ENCODE assay signal across 24 cellular contexts in the genomic region with DNA sequence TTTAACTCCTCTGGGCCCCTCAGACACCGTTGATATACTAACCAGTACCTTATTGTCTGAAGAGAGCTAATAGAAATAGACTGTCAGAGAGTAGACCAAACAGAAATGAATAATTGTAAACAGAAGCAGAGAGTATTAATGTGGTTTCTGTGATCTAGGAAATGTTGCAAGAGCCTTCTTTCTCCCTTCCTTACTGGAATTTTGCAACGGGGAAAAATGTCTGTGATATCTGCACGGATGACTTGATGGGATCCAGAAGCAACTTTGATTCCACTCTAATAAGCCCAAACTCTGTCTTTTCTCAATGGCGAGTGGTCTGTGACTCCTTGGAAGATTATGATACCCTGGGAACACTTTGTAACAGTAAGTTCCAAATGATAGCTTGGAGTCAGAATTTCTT. TPM values are rescaled to one million over a fixed set of nuclear protein-coding genes. Genes with fewer than 3 reads are reported as not detected.
DNase-seq lines count a peak whose midpoint lies in the region; ATAC-seq, FAIRE-seq and TF ChIP-seq lines count a peak whose summit lies in the region.
"Had no signal": no experiment of that assay in that cellular context is flagged by ENCODE, and none has a peak within 500 bp of the region (broad histone marks: within the 10 kb centered on the region; RNA-seq: fewer than 3 reads in every experiment).

No MANE protein-coding gene starts in this region.

- intact Hi-C loops in pancreas (cut with DNase I), result no loop called here

- TF ChIP-seq CTCF in RWPE2 (IDR thresholded peaks at IDR 0.05; ENCODE audit: poor library complexity, severe bottlenecking) (no peak), fibroblast of mammary gland (conservative IDR thresholded peaks at IDR 0.05; ENCODE audit: control insufficient read depth, insufficient read depth, low read depth, low read length) (no peak), pancreas (IDR thresholded peaks at IDR 0.05) (no peak), osteocyte (IDR thresholded peaks at IDR 0.05) (no peak)

- H2AFZ ChIP-seq in GM23248, result no peak overlapping the region

- H3K27ac ChIP-seq in GM23248 (no peak overlapping the region), RWPE2 (ENCODE audit: poor library complexity, severe bottlenecking) (no peak overlapping the region), pancreas (no peak overlapping the region)

- peaks cover 18% of the 10 kb centered on the region for H3K4me1 Mint-ChIP-seq in osteocyte (ENCODE audit: unreplicated experiment)
- H3K4me1 Mint-ChIP-seq: stimulated activated memory B cell treated with anti-CD40 and anti-IgM and Interleukin-4, amounts not matched to agents 10 μg/mL and 1 μg/mL and 100 μg/mL, for 72 hours had no signal

- peak overlapping the region; percentile 29 for H3K4me2 ChIP-seq in GM23248 (ENCODE audit: unreplicated experiment)

- H3K4me3 ChIP-seq in GM23248 (no peak overlapping the region), RWPE2 (ENCODE audit: severe bottlenecking) (no peak overlapping the region), fibroblast of mammary gland (ENCODE audit: control insufficient read depth, low read depth, low read length) (no peak overlapping the region), pancreas (no peak overlapping the region)
- H3K4me3 ChIP-seq: sigmoid colon had no signal

- H4K20me1 ChIP-seq in GM23248 (ENCODE audit: insufficient read depth), result no peaks in the 10 kb centered on the region

- WGBS in GM23248 (ENCODE audit: low coverage in 1 of 2, low lambda C conversion rate in 2 of 2, missing lambda C conversion rate in 2 of 2), 2 experiments, result 15 to 25% methylated on average over 4 of the region's 4 CpGs
- WGBS in pancreas, 2 donors, result 51 to 55% methylated on average over 4 of the region's 4 CpGs

- H3K36me3 Mint-ChIP-seq in osteocyte (ENCODE audit: unreplicated experiment), result no peaks in the 10 kb centered on the region
- H3K36me3 Mint-ChIP-seq: CD14-positive monocyte; IgD-negative memory B cell; stimulated activated memory B cell treated with anti-CD40 and anti-IgM and Interleukin-4, amounts not matched to agents 10 μg/mL and 1 μg/mL and 100 μg/mL, for 72 hours had no signal

- peak; percentile 35; the same call in 1 of the 3 replicates for ATAC-seq in RWPE2 (ENCODE audit: low read depth)
- ATAC-seq in pancreas, result peak in 3 of 4 donors; percentile 31 to 58 (median 34)
- ATAC-seq in GM19035 (IDR thresholded peaks at IDR 0.05; ENCODE audit: unreplicated experiment), result no peak
- no peak for ATAC-seq in GM19467 (IDR thresholded peaks at IDR 0.05; ENCODE audit: unreplicated experiment)
- ATAC-seq: activated T-cell treated with anti-CD3 and anti-CD28 coated beads, Interleukin-2, amount 50 U/mL, for 72 hours; left colon; natural killer cell treated with Interleukin-12 subunit alpha and Interleukin-12 subunit beta and Interleukin-15 and Interleukin-18, amount 100 ng/mL, for 72 hours; stimulated activated memory B cell treated with anti-CD40 and anti-IgM and Interleukin-4, amounts not matched to agents 10 μg/mL and 1 μg/mL and 100 μg/mL, for 72 hours had no signal

- no peaks in the 10 kb centered on the region for H3K9me2 ChIP-seq in GM23248 (ENCODE audit: insufficient read depth)

- H3K79me2 ChIP-seq in GM23248 (ENCODE audit: insufficient read depth), result no peaks in the 10 kb centered on the region

- H3K4me1 ChIP-seq in GM23248 (ENCODE audit: insufficient read depth) (peaks cover 12% of the 10 kb centered on the region), RWPE2 (ENCODE audit: insufficient read depth, poor library complexity, severe bottlenecking) (no peaks in the 10 kb centered on the region), pancreas (no peaks in the 10 kb centered on the region)

- no peaks in the 10 kb centered on the region for H3K9me3 Mint-ChIP-seq in osteocyte (ENCODE audit: unreplicated experiment)
- H3K9me3 Mint-ChIP-seq: H9 had no signal

- H3K4me3 Mint-ChIP-seq in osteocyte (ENCODE audit: unreplicated experiment), result no peak overlapping the region
- H3K4me3 Mint-ChIP-seq: activated T-cell treated with anti-CD3 and anti-CD28 coated beads, Interleukin-2, amount 50 U/mL, for 72 hours; H9; IgD-negative memory B cell; natural killer cell treated with Interleukin-12 subunit alpha and Interleukin-12 subunit beta and Interleukin-15 and Interleukin-18, amount 100 ng/mL, for 72 hours; stimulated activated memory B cell treated with anti-CD40 and anti-IgM and Interleukin-4, amounts not matched to agents 10 μg/mL and 1 μg/mL and 100 μg/mL, for 72 hours had no signal

- no peak overlapping the region for H3K27ac Mint-ChIP-seq in osteocyte (ENCODE audit: unreplicated experiment)
- H3K27ac Mint-ChIP-seq: activated T-cell treated with anti-CD3 and anti-CD28 coated beads, Interleukin-2, amount 50 U/mL, for 72 hours; CD14-positive monocyte; H9; IgD-negative memory B cell; natural killer cell treated with Interleukin-12 subunit alpha and Interleukin-12 subunit beta and Interleukin-15 and Interleukin-18, amount 100 ng/mL, for 72 hours; stimulated activated memory B cell treated with anti-CD40 and anti-IgM and Interleukin-4, amounts not matched to agents 10 μg/mL and 1 μg/mL and 100 μg/mL, for 72 hours had no signal

- no peaks in the 10 kb centered on the region for H3K36me3 ChIP-seq in GM23248 (ENCODE audit: low read depth)
- H3K36me3 ChIP-seq in RWPE2 (ENCODE audit: low read depth), result no peaks in the 10 kb centered on the region
- no peaks in the 10 kb centered on the region for H3K36me3 ChIP-seq in pancreas
- H3K36me3 ChIP-seq: sigmoid colon had no signal

- no peaks in the 10 kb centered on the region; the same call in 1 of the 2 replicates for H3F3A ChIP-seq in GM23248 (ENCODE audit: insufficient read depth)

- H3K27me3 ChIP-seq in GM23248 (replicated peaks; ENCODE audit: insufficient read depth), result no peaks in the 10 kb centered on the region
- no peaks in the 10 kb centered on the region for H3K27me3 ChIP-seq in RWPE2 (ENCODE audit: insufficient read depth, poor library complexity, severe bottlenecking)
- H3K27me3 ChIP-seq in pancreas, result no peaks in the 10 kb centered on the region
- H3K27me3 ChIP-seq: sigmoid colon had no signal

- no peak for FAIRE-seq in pancreas (lab: Jason Lieb, UNC)
- FAIRE-seq: G401.6, GM18507, urothelium cell line had no signal

- in situ Hi-C loops in GM23248 (cut with MboI), result no loop called here

- DNase-seq in GM23248, result peak; percentile 55
- no peak for DNase-seq in RWPE2 (ENCODE audit: low spot score)
- DNase-seq in fibroblast of mammary gland (ENCODE audit: low read depth), result peak; percentile 61
- DNase-seq in pancreas, result no peak
- DNase-seq in DMS114 treated with DMSO at 0.1 percent for 48 hours (lab: John Stamatoyannopoulos, UW; ENCODE audit: unreplicated experiment), result no peak
- no peak for DNase-seq in osteocyte (ENCODE audit: extremely low spot score, unreplicated experiment)
- DNase-seq: activated CD4-positive, alpha-beta T cell treated with anti-CD3 and anti-CD28 coated beads, Interleukin-2, amount 50 U/mL, for 4 hours; activated T-cell treated with anti-CD3 and anti-CD28 coated beads, Interleukin-2, amount 50 U/mL, for 72 hours; amniotic stem cell; H9; left colon; NCI-H1436 treated with DMSO at 0.1 percent for 48 hours; NCI-H524 treated with DMSO at 0.1 percent for 48 hours; sigmoid colon; T1000 had no signal

- no peaks in the 10 kb centered on the region for H3K27me3 Mint-ChIP-seq in osteocyte (ENCODE audit: unreplicated experiment)
- H3K27me3 Mint-ChIP-seq: IgD-negative memory B cell; natural killer cell treated with Interleukin-12 subunit alpha and Interleukin-12 subunit beta and Interleukin-15 and Interleukin-18, amount 100 ng/mL, for 72 hours; stimulated activated memory B cell treated with anti-CD40 and anti-IgM and Interleukin-4, amounts not matched to agents 10 μg/mL and 1 μg/mL and 100 μg/mL, for 72 hours had no signal

- H3K9ac ChIP-seq in GM23248, result no peak overlapping the region

- no peaks in the 10 kb centered on the region for H3K9me3 ChIP-seq in GM23248 (ENCODE audit: low read depth)
- H3K9me3 ChIP-seq in RWPE2 (ENCODE audit: severe bottlenecking), result no peaks in the 10 kb centered on the region
- no peaks in the 10 kb centered on the region for H3K9me3 ChIP-seq in pancreas
- H3K9me3 ChIP-seq: sigmoid colon had no signal

RNA-seq across cellular contexts. Expression of gene TYRP1, which starts 5.1 kb away (rescaled TPM):
- not detected in 2 replicates for total RNA-seq in GM23248 (2014; rRNA removed; shearing (Covaris generic))
- polyA plus RNA-seq in GM23248 (2016; fragmentation: Nextera tagmentation; extraction: Ambion mirVana), result not detected in 2 replicates
- under 1 TPM in 1 of 6 donors, not detected in 5; 0.14 TPM for total RNA-seq in pancreas
- under 1 TPM in 1 of 2 donors, not detected in 1; 0.23 TPM for polyA plus RNA-seq in pancreas
- total RNA-seq in osteocyte, result not detected in 2 replicates
- total RNA-seq: activated T-cell treated with anti-CD3 and anti-CD28 coated beads, Interleukin-2, amount 50 U/mL, for 72 hours; H9; natural killer cell treated with Interleukin-12 subunit alpha and Interleukin-12 subunit beta and Interleukin-15 and Interleukin-18, amount 100 ng/mL, for 72 hours had no signal
- polyA plus RNA-seq: CD14-positive monocyte, IgD-negative memory B cell had no signal

Comparison
In these comparisons a context has a peak if more than half of its experiments do, and no peak if none do; other contexts are left out.
1. DNase-seq: peak in GM23248 (single experiment) and fibroblast of mammary gland (single experiment); none in RWPE2 (single experiment), pancreas (0 of 6), DMS114 treated with DMSO at 0.1 percent for 48 hours (single experiment) and osteocyte (single experiment).
2. ATAC-seq: peak in RWPE2 (single experiment) and pancreas (3 of 4); none in GM19035 (single experiment) and GM19467 (single experiment).